ENCODE assay signal across 8 cellular contexts in genomic region chr11:11028017-11028692, GRCh38.
DNase-seq lines count a peak whose midpoint lies in the region; ATAC-seq, FAIRE-seq and TF ChIP-seq lines count a peak whose summit lies in the region.

No MANE protein-coding gene starts in this region.

- H3K27ac Mint-ChIP-seq in activated T-cell treated with anti-CD3 and anti-CD28 coated beads, Interleukin-2, amount 50 U/mL, for 72 hours, result no peak overlapping the region
- H3K27ac Mint-ChIP-seq in type B pancreatic cell, result no peak overlapping the region

- no peaks in the 10 kb centered on the region for H3K27me3 Mint-ChIP-seq in activated T-cell treated with anti-CD3 and anti-CD28 coated beads, Interleukin-2, amount 50 U/mL, for 72 hours (ENCODE audit: low read depth)
- H3K27me3 Mint-ChIP-seq in type B pancreatic cell, result peaks cover 6% of the 10 kb centered on the region

- peak; percentile 94 for TF ChIP-seq RAD21 in Ishikawa (IDR thresholded peaks at IDR 0.05; ENCODE audit: low read depth)

- no peak for FAIRE-seq in RCC 7860 (lab: Jason Lieb, UNC)

- no peak for TF ChIP-seq EP300 in Ishikawa (IDR thresholded peaks at IDR 0.05; ENCODE audit: borderline replicate concordance)

- peaks cover 6% of the 10 kb centered on the region for H3K27me3 ChIP-seq in foreskin keratinocyte

- H3K4me1 Mint-ChIP-seq in activated T-cell treated with anti-CD3 and anti-CD28 coated beads, Interleukin-2, amount 50 U/mL, for 72 hours (ENCODE audit: low read depth), result no peaks in the 10 kb centered on the region
- peaks cover 7% of the 10 kb centered on the region for H3K4me1 Mint-ChIP-seq in type B pancreatic cell (ENCODE audit: unreplicated experiment)

- DNase-seq in NCI-H1417 (lab: John Stamatoyannopoulos, UW) (peak; percentile 59 to 86 (median 84)), NCI-H1417 treated with DMSO at 0.1 percent for 48 hours (lab: John Stamatoyannopoulos, UW) (no peak), RCC 7860 (ENCODE audit: low spot score) (peak; percentile 18), foreskin keratinocyte (peak in 1 of 2 donors; percentile 52), posterior cingulate gyrus (peak; percentile 25 to 94 (median 64)), type B pancreatic cell (ENCODE audit: extremely low spot score, unreplicated experiment) (peak; percentile 75)
- DNase-seq in activated T-cell treated with anti-CD3 and anti-CD28 coated beads, Interleukin-2, amount 50 U/mL, for 72 hours, result peak; percentile 77 to 79

- intact Hi-C loops in posterior cingulate gyrus (cut with DNase I), result loop anchor here (2.0 kb wide), 1 partner anchor 759 kb away; no protein-coding TSS in a partner anchor

- H3K36me3 Mint-ChIP-seq in activated T-cell treated with anti-CD3 and anti-CD28 coated beads, Interleukin-2, amount 50 U/mL, for 72 hours (ENCODE audit: insufficient read depth in 2 of 2), result no peaks in the 10 kb centered on the region
- H3K36me3 Mint-ChIP-seq in type B pancreatic cell, result no peaks in the 10 kb centered on the region

- peak; percentile 87 for TF ChIP-seq CTCF in foreskin keratinocyte (conservative IDR thresholded peaks at IDR 0.05)
- peak; percentile 83 for TF ChIP-seq CTCF in type B pancreatic cell (conservative IDR thresholded peaks at IDR 0.05)

- H3K4me3 Mint-ChIP-seq in activated T-cell treated with anti-CD3 and anti-CD28 coated beads, Interleukin-2, amount 50 U/mL, for 72 hours, result no peak overlapping the region
- H3K4me3 Mint-ChIP-seq in type B pancreatic cell, result no peak overlapping the region

- no peak overlapping the region for H3K27ac ChIP-seq in foreskin keratinocyte

- H3K9me3 Mint-ChIP-seq in activated T-cell treated with anti-CD3 and anti-CD28 coated beads, Interleukin-2, amount 50 U/mL, for 72 hours, result no peaks in the 10 kb centered on the region
- peaks cover 5% of the 10 kb centered on the region for H3K9me3 Mint-ChIP-seq in type B pancreatic cell

- ATAC-seq in activated T-cell treated with anti-CD3 and anti-CD28 coated beads, Interleukin-2, amount 50 U/mL, for 72 hours (replicated peaks in 1 of 2), result peak; percentile 83 to 85
- ATAC-seq in foreskin keratinocyte, result peak; percentile 68

- H3K4me1 ChIP-seq in foreskin keratinocyte, result peaks cover 13% of the 10 kb centered on the region

TF ChIP-seq in Ishikawa, 13 proteins besides CTCF, POLR2A, EP300 and RAD21:
- TF ChIP-seq FOXM1 (IDR thresholded peaks at IDR 0.05; ENCODE audit: borderline replicate concordance, low read depth), result no peak
- no peak for TF ChIP-seq CEBPB (IDR thresholded peaks at IDR 0.05)
- no peak for TF ChIP-seq EGR1 (IDR thresholded peaks at IDR 0.05)
- TF ChIP-seq ZBTB7A (IDR thresholded peaks at IDR 0.05; ENCODE audit: low read depth), result no peak
- TF ChIP-seq, protein P1, sequence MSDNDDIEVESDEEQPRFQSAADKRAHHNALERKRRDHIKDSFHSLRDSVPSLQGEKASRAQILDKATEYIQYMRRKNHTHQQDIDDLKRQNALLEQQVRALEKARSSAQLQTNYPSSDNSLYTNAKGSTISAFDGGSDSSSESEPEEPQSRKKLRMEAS (IDR thresholded peaks at IDR 0.05), result no peak
- TF ChIP-seq NFIC (IDR thresholded peaks at IDR 0.05), result no peak
- TF ChIP-seq USF1 (IDR thresholded peaks at IDR 0.05), result no peak
- no peak for TF ChIP-seq TCF12 (IDR thresholded peaks at IDR 0.05; ENCODE audit: low read depth)
- no peak for TF ChIP-seq CREB1 (IDR thresholded peaks at IDR 0.05; ENCODE audit: low read depth)
- no peak for TF ChIP-seq YY1 (IDR thresholded peaks at IDR 0.05; ENCODE audit: low read depth)
- no peak for TF ChIP-seq REST (IDR thresholded peaks at IDR 0.05; ENCODE audit: low read depth)
